In genomic region chr2:46815121-46815802, GRCh38 we compare ENCODE assay signal across 10 cellular contexts.
DNase-seq lines count a peak whose midpoint lies in the region; ATAC-seq and TF ChIP-seq lines count a peak whose summit lies in the region.
"Had no signal": no experiment of that assay in that cellular context is flagged by ENCODE, and none has a peak within 500 bp of the region (broad histone marks: within the 10 kb centered on the region; RNA-seq: fewer than 3 reads in every experiment).

No MANE protein-coding gene starts in this region.

- H3K9me3 ChIP-seq in A673 (ENCODE audit: low read depth, low read length, poor library complexity, severe bottlenecking), result no peaks in the 10 kb centered on the region
- no peaks in the 10 kb centered on the region for H3K9me3 ChIP-seq in muscle layer of duodenum (ENCODE audit: control insufficient read depth in 1 of 2, low read length in 2 of 2)

- TF ChIP-seq CTCF in A673 (conservative IDR thresholded peaks at IDR 0.05; ENCODE audit: low read depth, low read length), result peak; percentile 38
- TF ChIP-seq CTCF in dorsolateral prefrontal cortex (IDR thresholded peaks at IDR 0.05 in 54 of 56, conservative IDR thresholded peaks at IDR 0.05 in 2 of 56; ENCODE audit: low read depth in 1 of 56, partially characterized antibody in 56 of 56), result no peak

- H3K4me1 ChIP-seq in A673 (ENCODE audit: insufficient read depth, low read length, poor library complexity, severe bottlenecking), result peaks cover 15% of the 10 kb centered on the region
- peaks cover 19 to 42% of the 10 kb centered on the region in 2 donors for H3K4me1 ChIP-seq in muscle layer of duodenum (ENCODE audit: control insufficient read depth in 1 of 2, insufficient read depth in 2 of 2, low read length in 2 of 2)

- no peak overlapping the region for H3K4me3 ChIP-seq in A673 (ENCODE audit: low read depth, low read length, poor library complexity, severe bottlenecking)
- H3K4me3 ChIP-seq in muscle layer of duodenum (ENCODE audit: low read depth in 1 of 2, low read length in 2 of 2), result no peak overlapping the region
- no peak overlapping the region for H3K4me3 ChIP-seq in dorsolateral prefrontal cortex

- in situ Hi-C loops in KBM-7 (cut with MboI; ENCODE audit: low pct_unique_long_range_greater_than_20kb, low sequenced_read_pairs), result no loop called here

- ATAC-seq in GM18519 (IDR thresholded peaks at IDR 0.05; ENCODE audit: low FRiP score, unreplicated experiment), result no peak
- no peak for ATAC-seq in sciatic nerve
- ATAC-seq: T-helper 17 cell had no signal

- no peak for DNase-seq in A673 (ENCODE audit: low spot score)
- DNase-seq in KBM-7, result peak; percentile 38
- DNase-seq in ecto neural progenitor cell (ENCODE audit: low spot score), result peak; percentile 26
- no peak for DNase-seq in activated gamma-delta T cell (lab: John Stamatoyannopoulos, UW)
- no peak for DNase-seq in sciatic nerve (ENCODE audit: low spot score)
- no peak for DNase-seq in dorsolateral prefrontal cortex
- DNase-seq: GDM1, T-helper 17 cell had no signal

- no peak overlapping the region for H3K27ac ChIP-seq in A673 (ENCODE audit: low read depth, low read length, poor library complexity, severe bottlenecking)
- peak overlapping the region; percentile 80 for H3K27ac ChIP-seq in muscle layer of duodenum (ENCODE audit: low read length)
- H3K27ac ChIP-seq in dorsolateral prefrontal cortex, result peak overlapping the region in 19 of 59 donors; percentile 11 to 91 (median 72)

- H3K27me3 ChIP-seq in A673 (replicated peaks; ENCODE audit: insufficient read depth, low read depth, low read length, poor library complexity) (no peaks in the 10 kb centered on the region), muscle layer of duodenum (ENCODE audit: low read depth, low read length) (no peaks in the 10 kb centered on the region), dorsolateral prefrontal cortex (no peaks in the 10 kb centered on the region)

- intact Hi-C loops in A673 (cut with micrococcal nuclease; ENCODE audit: unreplicated experiment), result no loop called here
- intact Hi-C loops in sciatic nerve (cut with DNase I), result no loop called here
- intact Hi-C loops in dorsolateral prefrontal cortex (cut with DNase I), result no loop called here

- no TSS peak for BruUV-seq in A673 (replicated peaks; lab: Mats Ljungman, UMichigan)

- CTCF ChIA-PET in A673 (lab: Charles Lee), result no interaction called here

- H3K36me3 ChIP-seq in A673 (ENCODE audit: insufficient read depth, low read length, poor library complexity, severe bottlenecking) (no peaks in the 10 kb centered on the region), muscle layer of duodenum (ENCODE audit: control insufficient read depth in 1 of 2, insufficient read depth in 2 of 2, low read length in 2 of 2) (no peaks in the 10 kb centered on the region)

- POLR2A ChIA-PET in A673 (lab: Charles Lee; ENCODE audit: low non-redundant PET), result no interaction called here

Comparison
In these comparisons a context has a peak if more than half of its experiments do, and no peak if none do; other contexts are left out.
1. DNase-seq: peak in KBM-7 (single experiment) and ecto neural progenitor cell (single experiment); none in A673 (single experiment), activated gamma-delta T cell (single experiment), sciatic nerve (single experiment) and dorsolateral prefrontal cortex (0 of 10).